13 cellular contexts compared by ENCODE assay signal in the genomic region with DNA sequence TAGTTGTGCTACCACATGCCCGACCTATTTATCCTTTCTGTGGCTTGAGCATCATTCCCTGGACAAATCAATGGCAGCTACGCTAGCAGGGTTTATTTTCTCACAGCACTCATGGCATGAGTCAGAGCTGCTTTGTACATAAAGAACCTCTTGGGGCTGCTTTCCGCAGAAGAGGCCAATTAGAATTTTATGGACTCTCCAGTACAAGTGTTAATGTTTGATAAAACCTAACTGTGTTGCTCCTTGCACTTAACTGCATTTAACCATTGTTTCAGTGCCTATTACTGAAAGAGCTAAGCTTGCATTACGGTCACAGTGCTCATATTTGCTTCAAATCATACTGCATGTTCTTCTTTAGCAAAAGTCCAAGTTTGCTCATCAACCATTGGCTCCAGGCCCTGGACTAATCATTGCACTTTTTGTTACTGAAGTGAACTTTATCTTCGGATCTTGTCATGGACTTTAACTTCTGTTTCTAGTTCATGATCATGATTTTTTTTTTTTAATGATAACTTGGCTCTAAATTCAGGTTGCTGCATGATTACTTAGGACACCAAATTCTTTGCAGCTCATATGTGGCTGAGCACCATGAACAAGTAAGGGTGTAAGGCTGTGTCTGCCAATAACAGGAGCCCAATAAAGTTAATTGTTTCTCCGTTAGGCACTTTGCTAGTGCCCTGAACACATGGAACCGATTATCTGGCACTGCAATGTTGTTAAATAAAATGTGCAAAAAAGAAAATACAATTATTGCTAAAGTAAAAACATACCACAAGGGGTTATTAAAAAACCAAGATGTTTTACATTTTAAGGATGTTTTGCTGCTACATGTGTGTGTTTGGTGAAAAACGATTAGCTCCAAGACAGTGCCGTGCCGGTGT.
DNase-seq lines count a peak whose midpoint lies in the region; ATAC-seq and TF ChIP-seq lines count a peak whose summit lies in the region.
"Had no signal": no experiment of that assay in that cellular context is flagged by ENCODE, and none has a peak within 500 bp of the region (broad histone marks: within the 10 kb centered on the region; RNA-seq: fewer than 3 reads in every experiment).

No MANE protein-coding gene starts in this region.

- H3K4me1 ChIP-seq in lower lobe of right lung (no peaks in the 10 kb centered on the region), spleen (no peaks in the 10 kb centered on the region)
- H3K4me1 ChIP-seq: psoas muscle had no signal

- H3K9me3 ChIP-seq in lower lobe of right lung (no peaks in the 10 kb centered on the region), spleen (no peaks in the 10 kb centered on the region)
- H3K9me3 ChIP-seq: psoas muscle had no signal

- H3K36me3 ChIP-seq in lower lobe of right lung, result no peaks in the 10 kb centered on the region
- no peaks in the 10 kb centered on the region for H3K36me3 ChIP-seq in spleen

- H3K4me3 ChIP-seq in lower lobe of right lung (no peak overlapping the region), spleen (no peak overlapping the region)
- H3K4me3 ChIP-seq: psoas muscle had no signal

- intact Hi-C loops in lower lobe of right lung (cut with DNase I) (no loop called here), spleen (cut with DNase I; ENCODE audit: low total_unique reads) (no loop called here)

- H3K27ac ChIP-seq in lower lobe of right lung (no peak overlapping the region), spleen (no peak overlapping the region)
- H3K27ac ChIP-seq: psoas muscle had no signal

- 86 to 95% (median 87%) methylated on average over 10 of the region's 10 CpGs for WGBS in spleen, 5 donors

- DNase-seq in DMS153 treated with DMSO at 0.1 percent for 48 hours (lab: John Stamatoyannopoulos, UW; ENCODE audit: unreplicated experiment) (peak; percentile 88), NCI-H1436 treated with DMSO at 0.1 percent for 48 hours (lab: John Stamatoyannopoulos, UW) (peak; percentile 90), SW480 (ENCODE audit: low spot score) (peak; percentile 65), lower lobe of right lung (no peak), spleen (no peak), middle frontal gyrus (ENCODE audit: extremely low spot score, low spot score) (no peak), NCI-H1694 (lab: John Stamatoyannopoulos, UW) (no peak)
- DNase-seq: aorta, C1 segment of cervical spinal cord, immature natural killer cell, psoas muscle, T-helper 2 cell had no signal

- peak; percentile 87 to 96 for ATAC-seq in lower lobe of right lung
- ATAC-seq in GM21447 (IDR thresholded peaks at IDR 0.05; ENCODE audit: unreplicated experiment), result no peak
- ATAC-seq: psoas muscle had no signal

- TF ChIP-seq CTCF in lower lobe of right lung (IDR thresholded peaks at IDR 0.05) (no peak), spleen (IDR thresholded peaks at IDR 0.05 in 8 of 11, conservative IDR thresholded peaks at IDR 0.05 in 3 of 11) (no peak)

- TF ChIP-seq POLR2A in spleen (IDR thresholded peaks at IDR 0.05), result no peak

- H3K27me3 ChIP-seq in lower lobe of right lung (ENCODE audit: low read depth), result no peaks in the 10 kb centered on the region
- peaks cover 0 to 7% (median 0%) of the 10 kb centered on the region in 7 donors for H3K27me3 ChIP-seq in spleen (replicated peaks in 1 of 7)

Comparison
In these comparisons a context has a peak if more than half of its experiments do, and no peak if none do; other contexts are left out.
1. DNase-seq: peak in DMS153 treated with DMSO at 0.1 percent for 48 hours (single experiment), NCI-H1436 treated with DMSO at 0.1 percent for 48 hours (single experiment) and SW480 (single experiment); none in lower lobe of right lung (single experiment), spleen (single experiment), middle frontal gyrus (single experiment) and NCI-H1694 (single experiment).